Comparison of ENCODE assay signal across 8 cellular contexts in the genomic region with DNA sequence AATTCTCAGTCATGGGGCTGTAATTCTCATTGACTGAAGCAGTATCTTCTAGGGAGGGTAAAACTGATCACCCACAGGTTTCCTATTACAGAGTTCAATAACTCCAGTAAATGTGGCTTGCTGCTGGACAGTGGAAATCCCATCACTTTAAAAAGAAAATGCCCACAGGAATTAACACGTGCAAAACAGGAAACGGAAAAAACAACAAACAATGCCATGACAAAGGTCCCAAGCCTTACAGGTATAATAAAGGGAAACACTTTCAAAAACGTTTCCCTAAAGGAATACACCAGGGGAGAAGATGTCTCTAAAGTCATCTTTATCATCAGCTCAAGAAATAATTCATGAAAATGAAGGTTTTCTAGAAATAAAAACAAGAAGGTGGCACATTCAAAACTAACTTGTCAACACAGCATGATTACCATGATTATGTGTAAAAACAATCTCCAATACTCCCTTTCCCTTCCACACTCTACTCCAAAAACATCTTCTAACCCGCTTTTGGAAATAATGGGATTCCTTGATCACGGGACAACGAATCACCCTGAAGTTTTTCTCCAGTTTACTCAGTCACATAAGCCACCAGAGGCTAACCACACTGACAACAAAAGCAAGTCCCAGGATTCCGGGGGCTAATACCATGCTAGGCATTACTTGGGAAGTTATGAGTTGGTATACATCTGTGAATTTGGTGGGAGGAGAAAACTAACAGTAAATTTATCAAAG.
DNase-seq lines count a peak whose midpoint lies in the region; ATAC-seq and TF ChIP-seq lines count a peak whose summit lies in the region.

No MANE protein-coding gene starts in this region.

- H3K36me3 Mint-ChIP-seq in brain: no peaks in the 10 kb centered on the region
- H3K36me3 Mint-ChIP-seq in naive B cell: no peaks in the 10 kb centered on the region

- H3K9me3 Mint-ChIP-seq in brain (peaks cover 0 to 4% (median 0%) of the 10 kb centered on the region in 5 experiments), naive B cell (no peaks in the 10 kb centered on the region)

- no peaks in the 10 kb centered on the region for H3K36me3 ChIP-seq in effector memory CD4-positive, alpha-beta T cell (ENCODE audit: control insufficient read depth, insufficient read depth, low read length)

- H3K27me3 ChIP-seq in effector memory CD4-positive, alpha-beta T cell (replicated peaks; ENCODE audit: control insufficient read depth, insufficient read depth, low read length, poor library complexity, severe bottlenecking): no peaks in the 10 kb centered on the region

- ATAC-seq in HG02759 (IDR thresholded peaks at IDR 0.05; ENCODE audit: unreplicated experiment) (peak; percentile 35), naive B cell (ENCODE audit: low read depth in 2 of 2) (peak in 1 of 2 donors; percentile 2), HG03196 (IDR thresholded peaks at IDR 0.05; ENCODE audit: unreplicated experiment) (no peak)

- H3K27me3 Mint-ChIP-seq in brain: peaks cover 4% of the 10 kb centered on the region
- H3K27me3 Mint-ChIP-seq in naive B cell: no peaks in the 10 kb centered on the region

- H3K4me3 ChIP-seq in effector memory CD4-positive, alpha-beta T cell (ENCODE audit: insufficient read depth, low read depth, low read length, poor library complexity, severe bottlenecking): no peak overlapping the region

- H3K27ac Mint-ChIP-seq in brain: peak overlapping the region; percentile 35 to 99 (median 97)
- peak overlapping the region; percentile 7 to 98 (median 92) for H3K27ac Mint-ChIP-seq in naive B cell

- DNase-seq in EL (peak; percentile 55), naive B cell (no peak), T-helper 9 cell (no peak)
- DNase-seq in effector memory CD4-positive, alpha-beta T cell: no peak
- DNase-seq in stimulated activated CD4-positive, alpha-beta T cell treated with anti-CD3 and anti-CD28 coated beads, Interleukin-4, amount 100 ng/mL, for 1 hour: no peak

- no peaks in the 10 kb centered on the region for H3K4me1 ChIP-seq in effector memory CD4-positive, alpha-beta T cell (ENCODE audit: control insufficient read depth, insufficient read depth, low read length, poor library complexity, severe bottlenecking)

- H3K27ac ChIP-seq in effector memory CD4-positive, alpha-beta T cell (ENCODE audit: insufficient read depth, low read length, poor library complexity, severe bottlenecking): no peak overlapping the region

- peak overlapping the region; percentile 67 to 94 (median 88) for H3K4me3 Mint-ChIP-seq in brain
- H3K4me3 Mint-ChIP-seq in naive B cell: peak overlapping the region; percentile 64 to 90 (median 82)

- peaks cover 100% of the 10 kb centered on the region for H3K4me1 Mint-ChIP-seq in brain
- peaks cover 35 to 58% (median 54%) of the 10 kb centered on the region in 3 donors for H3K4me1 Mint-ChIP-seq in naive B cell

- no peak for TF ChIP-seq CTCF in brain (conservative IDR thresholded peaks at IDR 0.05)

- no peaks in the 10 kb centered on the region for H3K9me3 ChIP-seq in effector memory CD4-positive, alpha-beta T cell (ENCODE audit: control insufficient read depth, low read length)
